In the genomic region with DNA sequence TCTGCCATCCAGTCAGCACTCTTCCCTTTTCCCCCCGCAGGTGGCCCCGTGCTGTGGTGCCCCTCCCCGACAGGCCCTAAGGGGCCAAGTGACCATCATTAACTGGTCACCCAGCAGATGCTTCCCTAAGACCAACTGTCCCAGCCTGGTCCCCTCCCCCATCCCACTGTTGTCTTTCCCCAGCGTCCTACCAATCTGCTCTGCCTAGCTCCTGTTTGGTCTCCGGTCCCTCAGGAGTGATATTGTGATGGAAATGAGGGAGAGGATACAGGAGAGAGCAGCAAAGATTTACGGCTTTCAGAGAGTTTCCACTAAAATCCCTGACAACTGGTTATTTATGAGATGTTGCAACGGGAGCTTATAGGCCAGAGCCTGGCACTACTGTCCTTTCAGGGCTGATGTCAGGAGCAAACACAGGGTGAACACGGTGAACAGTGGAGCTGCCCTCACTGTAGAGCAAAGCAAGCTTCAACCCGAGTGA, we compare ENCODE assay signal across 17 cellular contexts. TPM values are rescaled to one million over a fixed set of nuclear protein-coding genes. Genes with fewer than 3 reads are reported as not detected.
DNase-seq lines count a peak whose midpoint lies in the region; ATAC-seq and TF ChIP-seq lines count a peak whose summit lies in the region.
"Had no signal": no experiment of that assay in that cellular context is flagged by ENCODE, and none has a peak within 500 bp of the region (broad histone marks: within the 10 kb centered on the region; RNA-seq: fewer than 3 reads in every experiment).

No MANE protein-coding gene starts in this region.

- CTCF ChIA-PET in CD4-positive, alpha-beta T cell (lab: Charles Lee): interaction anchor here (1.9 to 9.1 kb wide), 2 partner anchors 61 to 66 kb away, joined by 6 to 115 read pairs; no protein-coding TSS in a partner anchor
- CTCF ChIA-PET in HEK293T (lab: Yijun Ruan, JAX) (interaction anchor here (1.1 to 9.6 kb wide), 5 partner anchors 14 to 139 kb away, joined by 3 to 150 read pairs (median 4); no protein-coding TSS in a partner anchor), activated B cell treated with CpG ODN at 0.5 μM for 24 hours (lab: Charles Lee) (interaction anchor here (1.3 to 18.2 kb wide), 3 partner anchors 15 to 214 kb away, joined by 3 to 379 read pairs (median 4); no protein-coding TSS in a partner anchor)

- no peaks in the 10 kb centered on the region for H3K36me3 Mint-ChIP-seq in CD4-positive, alpha-beta T cell (ENCODE audit: low read depth)
- no peaks in the 10 kb centered on the region for H3K36me3 Mint-ChIP-seq in activated B cell treated with CpG ODN at 0.5 μM for 24 hours (ENCODE audit: low read depth)
- no peaks in the 10 kb centered on the region for H3K36me3 Mint-ChIP-seq in activated T-helper 2 cell treated with anti-CD3 and anti-CD28 coated beads, Interferon-gamma antibody, Interleukin-2, Interleukin-4, amounts not matched to agents 10 μg/mL and 5 μg/mL and 100 μg/mL, durations not matched to agents 14 hours and 24 hours and 36 hours (ENCODE audit: low read depth)
- H3K36me3 Mint-ChIP-seq: activated naive CD4-positive, alpha-beta T cell treated with anti-CD3 and anti-CD28 coated beads, Interleukin-2, amount 50 U/mL, for 72 hours; naive thymus-derived CD8-positive, alpha-beta T cell had no signal

- no peak for ATAC-seq in CD4-positive, alpha-beta T cell (ENCODE audit: poor library complexity)
- ATAC-seq in activated B cell treated with CpG ODN at 0.5 μM for 24 hours (ENCODE audit: low read depth): no peak
- peak in 2 of 4 donors; percentile 62 to 67 for ATAC-seq in right lobe of liver
- no peak for ATAC-seq in esophagus mucosa
- ATAC-seq: activated naive CD4-positive, alpha-beta T cell treated with anti-CD3 and anti-CD28 coated beads, Interleukin-2, amount 50 U/mL, for 72 hours; left cardiac atrium; naive thymus-derived CD8-positive, alpha-beta T cell had no signal

- peaks cover 16% of the 10 kb centered on the region for H3K27me3 ChIP-seq in CD4-positive, alpha-beta T cell (ENCODE audit: control insufficient read depth, insufficient read depth, low read length)
- no peaks in the 10 kb centered on the region for H3K27me3 ChIP-seq in right lobe of liver

- DNase-seq in CD4-positive, alpha-beta T cell: no peak
- DNase-seq in HEK293T (ENCODE audit: extremely low spot score): no peak
- no peak for DNase-seq in activated B cell treated with CpG ODN at 0.5 μM for 24 hours
- DNase-seq in right lobe of liver: peak in 1 of 3 donors; percentile 29
- no peak for DNase-seq in glomerular visceral epithelial cell (ENCODE audit: extremely low spot score)
- no peak for DNase-seq in activated T-helper 2 cell treated with anti-CD3 and anti-CD28 coated beads, Interferon-gamma antibody, Interleukin-2, Interleukin-4, amounts not matched to agents 10 μg/mL and 5 μg/mL and 100 μg/mL, durations not matched to agents 14 hours and 24 hours and 36 hours (ENCODE audit: low spot score)
- no peak for DNase-seq in UCSD-AML1 (lab: John Stamatoyannopoulos, UW; ENCODE audit: unreplicated experiment)
- DNase-seq: activated CD4-positive, CD25-positive, alpha-beta regulatory T cell; activated CD8-positive, alpha-beta memory T cell treated with anti-CD3 and anti-CD28 coated beads, Interleukin-2, amount 50 U/mL, for 4 hours; central memory CD4-positive, alpha-beta T cell; GDM1; left cardiac atrium; naive thymus-derived CD8-positive, alpha-beta T cell; stimulated activated naive CD4-positive, alpha-beta T cell had no signal

- H3K36me3 ChIP-seq in right lobe of liver: no peaks in the 10 kb centered on the region

- no peaks in the 10 kb centered on the region for H3K9me3 Mint-ChIP-seq in CD4-positive, alpha-beta T cell
- no peaks in the 10 kb centered on the region for H3K9me3 Mint-ChIP-seq in activated B cell treated with CpG ODN at 0.5 μM for 24 hours
- H3K9me3 Mint-ChIP-seq in activated T-helper 2 cell treated with anti-CD3 and anti-CD28 coated beads, Interferon-gamma antibody, Interleukin-2, Interleukin-4, amounts not matched to agents 10 μg/mL and 5 μg/mL and 100 μg/mL, durations not matched to agents 14 hours and 24 hours and 36 hours: no peaks in the 10 kb centered on the region
- H3K9me3 Mint-ChIP-seq: activated naive CD4-positive, alpha-beta T cell treated with anti-CD3 and anti-CD28 coated beads, Interleukin-2, amount 50 U/mL, for 72 hours; naive thymus-derived CD8-positive, alpha-beta T cell had no signal

- peaks cover 66% of the 10 kb centered on the region for H3K27me3 Mint-ChIP-seq in CD4-positive, alpha-beta T cell
- peaks cover 29% of the 10 kb centered on the region for H3K27me3 Mint-ChIP-seq in activated B cell treated with CpG ODN at 0.5 μM for 24 hours
- H3K27me3 Mint-ChIP-seq in activated T-helper 2 cell treated with anti-CD3 and anti-CD28 coated beads, Interferon-gamma antibody, Interleukin-2, Interleukin-4, amounts not matched to agents 10 μg/mL and 5 μg/mL and 100 μg/mL, durations not matched to agents 14 hours and 24 hours and 36 hours (ENCODE audit: low read depth): peaks cover 60% of the 10 kb centered on the region

- no peaks in the 10 kb centered on the region for H3K9me3 ChIP-seq in CD4-positive, alpha-beta T cell (ENCODE audit: control insufficient read depth, low read length)
- no peaks in the 10 kb centered on the region for H3K9me3 ChIP-seq in right lobe of liver

- no peak for TF ChIP-seq CTCF in CD4-positive, alpha-beta T cell (IDR thresholded peaks at IDR 0.05)
- TF ChIP-seq CTCF in activated B cell treated with CpG ODN at 0.5 μM for 24 hours (IDR thresholded peaks at IDR 0.05) (no peak), right lobe of liver (IDR thresholded peaks at IDR 0.05) (no peak)

- H3K4me3 Mint-ChIP-seq in CD4-positive, alpha-beta T cell: peak overlapping the region; percentile 31
- no peak overlapping the region for H3K4me3 Mint-ChIP-seq in activated B cell treated with CpG ODN at 0.5 μM for 24 hours
- H3K4me3 Mint-ChIP-seq in activated T-helper 2 cell treated with anti-CD3 and anti-CD28 coated beads, Interferon-gamma antibody, Interleukin-2, Interleukin-4, amounts not matched to agents 10 μg/mL and 5 μg/mL and 100 μg/mL, durations not matched to agents 14 hours and 24 hours and 36 hours (ENCODE audit: low read depth): no peak overlapping the region

- intact Hi-C loops in CD4-positive, alpha-beta T cell (cut with DNase I, micrococcal nuclease): no loop called here
- intact Hi-C loops in activated B cell treated with CpG ODN at 0.5 μM for 24 hours (cut with micrococcal nuclease) (no loop called here), right lobe of liver (cut with DNase I) (loop anchor here in 1 of 2 donors (5.0 kb wide), 1 partner anchor 59 kb away; no protein-coding TSS in a partner anchor)
- intact Hi-C loops in activated T-helper 2 cell treated with anti-CD3 and anti-CD28 coated beads, Interferon-gamma antibody, Interleukin-2, Interleukin-4, amounts not matched to agents 10 μg/mL and 5 μg/mL and 100 μg/mL, durations not matched to agents 14 hours and 24 hours and 36 hours (cut with micrococcal nuclease): loop anchor here (5.0 kb wide), 1 partner anchor 39 kb away; no protein-coding TSS in a partner anchor

- POLR2A ChIA-PET in CD4-positive, alpha-beta T cell (lab: Charles Lee): interaction anchor here (1.7 kb wide), 1 partner anchor 12 kb away, joined by 4 read pairs; the partner anchor contains the start of gene CALCOCO2
- POLR2A ChIA-PET in HEK293T (lab: Yijun Ruan, JAX): interaction anchor here (0.8 to 1.4 kb wide), 2 partner anchors 14 to 74 kb away, joined by 3 to 7 read pairs; partner anchors contain the start of gene ATP5MC1
- POLR2A ChIA-PET in activated B cell treated with CpG ODN at 0.5 μM for 24 hours (lab: Charles Lee): no interaction called here

- H3K4me3 ChIP-seq in right lobe of liver: no peak overlapping the region

- H3K27ac Mint-ChIP-seq in CD4-positive, alpha-beta T cell: no peak overlapping the region
- peak overlapping the region; percentile 18 for H3K27ac Mint-ChIP-seq in activated B cell treated with CpG ODN at 0.5 μM for 24 hours
- H3K27ac Mint-ChIP-seq in activated T-helper 2 cell treated with anti-CD3 and anti-CD28 coated beads, Interferon-gamma antibody, Interleukin-2, Interleukin-4, amounts not matched to agents 10 μg/mL and 5 μg/mL and 100 μg/mL, durations not matched to agents 14 hours and 24 hours and 36 hours: no peak overlapping the region
- H3K27ac Mint-ChIP-seq: activated naive CD4-positive, alpha-beta T cell treated with anti-CD3 and anti-CD28 coated beads, Interleukin-2, amount 50 U/mL, for 72 hours; naive thymus-derived CD8-positive, alpha-beta T cell had no signal

- TF ChIP-seq POLR2A in right lobe of liver (IDR thresholded peaks at IDR 0.05): peak; percentile 10

- H3K4me1 ChIP-seq in right lobe of liver: peaks cover 0 to 5% (median 0%) of the 10 kb centered on the region in 4 donors

- peaks cover 22% of the 10 kb centered on the region for H3K4me1 Mint-ChIP-seq in CD4-positive, alpha-beta T cell (ENCODE audit: low read depth)
- H3K4me1 Mint-ChIP-seq in activated B cell treated with CpG ODN at 0.5 μM for 24 hours: peaks cover 18% of the 10 kb centered on the region
- peaks cover 15% of the 10 kb centered on the region for H3K4me1 Mint-ChIP-seq in activated T-helper 2 cell treated with anti-CD3 and anti-CD28 coated beads, Interferon-gamma antibody, Interleukin-2, Interleukin-4, amounts not matched to agents 10 μg/mL and 5 μg/mL and 100 μg/mL, durations not matched to agents 14 hours and 24 hours and 36 hours (ENCODE audit: low read depth)

- 56% methylated on average over 7 of the region's 9 CpGs for WGBS in right lobe of liver (ENCODE audit: insufficient coverage, low coverage, low lambda C conversion rate, missing lambda C conversion rate)

- H3K27ac ChIP-seq in CD4-positive, alpha-beta T cell (ENCODE audit: low read depth, low read length): no peak overlapping the region
- H3K27ac ChIP-seq in right lobe of liver: no peak overlapping the region

RNA-seq across cellular contexts. Expression of gene TTLL6, which starts 1.4 kb away (rescaled TPM):
- total RNA-seq in CD4-positive, alpha-beta T cell: not detected
- total RNA-seq in activated B cell treated with CpG ODN at 0.5 μM for 24 hours (not detected in 2 replicates), right lobe of liver (under 1 TPM in 1 of 6 experiments, not detected in 5; 0.12 TPM), esophagus mucosa (0.12 TPM)
- total RNA-seq in activated T-helper 2 cell treated with anti-CD3 and anti-CD28 coated beads, Interferon-gamma antibody, Interleukin-2, Interleukin-4, amounts not matched to agents 10 μg/mL and 5 μg/mL and 100 μg/mL, durations not matched to agents 14 hours and 24 hours and 36 hours: 0.07 TPM in 1 of 2 replicates, not detected in the other
- total RNA-seq: activated naive CD4-positive, alpha-beta T cell treated with anti-CD3 and anti-CD28 coated beads, Interleukin-2, amount 50 U/mL, for 72 hours; endothelial cell of umbilical vein; naive thymus-derived CD8-positive, alpha-beta T cell had no signal

RNA-seq across cellular contexts. Expression of gene CALCOCO2, which starts 12.4 kb away (rescaled TPM):
- 100 to 1,000 TPM; 140 to 142 TPM for total RNA-seq in CD4-positive, alpha-beta T cell
- total RNA-seq in activated B cell treated with CpG ODN at 0.5 μM for 24 hours (115 TPM in 2 replicates), right lobe of liver (10 to 100 TPM; 58.0 to 93.3 (median 72.1) TPM), esophagus mucosa (100 TPM)
- total RNA-seq in activated T-helper 2 cell treated with anti-CD3 and anti-CD28 coated beads, Interferon-gamma antibody, Interleukin-2, Interleukin-4, amounts not matched to agents 10 μg/mL and 5 μg/mL and 100 μg/mL, durations not matched to agents 14 hours and 24 hours and 36 hours: 51.7 and 53.7 TPM in 2 replicates
